6 cellular contexts compared by ENCODE assay signal in the genomic region with DNA sequence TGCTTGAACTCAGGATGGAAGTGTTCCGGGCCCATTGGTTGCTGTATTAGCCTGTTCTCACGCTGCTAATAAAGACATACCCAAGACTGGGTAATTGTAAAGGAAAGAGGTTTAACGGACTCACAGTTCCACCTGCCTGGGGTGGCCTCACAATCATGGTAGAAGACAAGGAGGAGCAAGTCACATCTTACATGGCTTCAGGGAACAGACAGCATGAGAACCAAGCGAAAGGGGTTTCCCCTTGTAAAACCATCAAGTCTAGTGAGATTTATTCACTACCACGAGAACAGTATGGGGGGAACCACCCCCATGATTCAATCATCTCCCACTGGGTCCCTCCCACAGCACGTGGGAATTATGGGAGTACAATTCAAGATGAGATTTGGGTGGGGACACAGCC. TPM values are rescaled to one million over a fixed set of nuclear protein-coding genes. Genes with fewer than 3 reads are reported as not detected.
DNase-seq lines count a peak whose midpoint lies in the region; ATAC-seq, FAIRE-seq and TF ChIP-seq lines count a peak whose summit lies in the region.
"Not testable (repeated sequence)": the region's sequence is repeated elsewhere in the genome, so short reads cannot be mapped to it uniquely, and the experiment has no call there.

No MANE protein-coding gene starts in this region.

- H3K9me3 ChIP-seq in OCI-LY7 (ENCODE audit: low read length); kidney (ENCODE audit: control insufficient read depth in 1 of 2, low read length in 2 of 2): not testable (repeated sequence)

- peak; percentile 81 for FAIRE-seq in GM12892 (lab: Jason Lieb, UNC)
- not testable (repeated sequence) for FAIRE-seq in kidney (lab: Jason Lieb, UNC)

- H3K27ac Mint-ChIP-seq in activated naive CD4-positive, alpha-beta T cell treated with anti-CD3 and anti-CD28 coated beads, Interleukin-2, amount 50 U/mL, for 24 hours: peak overlapping the region; percentile 65
- H3K27ac Mint-ChIP-seq in chondrocyte (ENCODE audit: unreplicated experiment): not testable (repeated sequence)
- peak overlapping the region; percentile 70 for H3K27ac Mint-ChIP-seq in stimulated activated effector memory CD8-positive, alpha-beta T cell treated with anti-CD3 and anti-CD28 coated beads, Interleukin-12 subunit alpha, Interleukin-12 subunit beta, amount 100 ng/mL, for 72 hours

- not testable (repeated sequence) for H3K4me3 Mint-ChIP-seq in activated naive CD4-positive, alpha-beta T cell treated with anti-CD3 and anti-CD28 coated beads, Interleukin-2, amount 50 U/mL, for 24 hours; chondrocyte (ENCODE audit: unreplicated experiment); stimulated activated effector memory CD8-positive, alpha-beta T cell treated with anti-CD3 and anti-CD28 coated beads, Interleukin-12 subunit alpha, Interleukin-12 subunit beta, amount 100 ng/mL, for 72 hours

- not testable (repeated sequence) for H3K9me2 ChIP-seq in OCI-LY7 (ENCODE audit: insufficient read depth, low read length)

- not testable (repeated sequence) for H3K9me3 Mint-ChIP-seq in activated naive CD4-positive, alpha-beta T cell treated with anti-CD3 and anti-CD28 coated beads, Interleukin-2, amount 50 U/mL, for 24 hours; chondrocyte (ENCODE audit: low read depth); stimulated activated effector memory CD8-positive, alpha-beta T cell treated with anti-CD3 and anti-CD28 coated beads, Interleukin-12 subunit alpha, Interleukin-12 subunit beta, amount 100 ng/mL, for 72 hours

- not testable (repeated sequence) for H3K27me3 Mint-ChIP-seq in activated naive CD4-positive, alpha-beta T cell treated with anti-CD3 and anti-CD28 coated beads, Interleukin-2, amount 50 U/mL, for 24 hours; chondrocyte (ENCODE audit: low read depth)

- CTCF ChIA-PET in OCI-LY7 (lab: Charles Lee; ENCODE audit: unreplicated experiment): not testable (repeated sequence)

- not testable (repeated sequence) for H3K36me3 Mint-ChIP-seq in activated naive CD4-positive, alpha-beta T cell treated with anti-CD3 and anti-CD28 coated beads, Interleukin-2, amount 50 U/mL, for 24 hours; stimulated activated effector memory CD8-positive, alpha-beta T cell treated with anti-CD3 and anti-CD28 coated beads, Interleukin-12 subunit alpha, Interleukin-12 subunit beta, amount 100 ng/mL, for 72 hours
- peaks cover 11% of the 10 kb centered on the region for H3K36me3 Mint-ChIP-seq in chondrocyte (ENCODE audit: low read depth)

- H3K4me3 ChIP-seq in OCI-LY7 (ENCODE audit: low read depth, low read length, poor library complexity, severe bottlenecking); kidney (ENCODE audit: low read length in 2 of 2): not testable (repeated sequence)

- H3K79me2 ChIP-seq in OCI-LY7 (ENCODE audit: insufficient read depth, low read depth, low read length): not testable (repeated sequence)

- not testable (repeated sequence) for TF ChIP-seq CTCF in OCI-LY7 (conservative IDR thresholded peaks at IDR 0.05; ENCODE audit: low read length); chondrocyte (IDR thresholded peaks at IDR 0.05); kidney (IDR thresholded peaks at IDR 0.05; ENCODE audit: borderline replicate concordance, extremely low read depth, insufficient read depth)

- not testable (repeated sequence) for H3K4me2 ChIP-seq in OCI-LY7 (ENCODE audit: low read length)

- intact Hi-C loops in OCI-LY7 (cut with micrococcal nuclease; ENCODE audit: unreplicated experiment) (loop anchor here (1.0 to 5.0 kb wide), 4 partner anchors 36 to 191 kb away; no protein-coding TSS in a partner anchor), kidney (cut with DNase I) (loop anchor here (10.0 kb wide), 1 partner anchor 183 kb away; no protein-coding TSS in a partner anchor)

- not testable (repeated sequence) for DNase-seq in GM12892 (ENCODE audit: insufficient read length); OCI-LY7 (ENCODE audit: low spot score); stimulated activated effector memory CD8-positive, alpha-beta T cell treated with anti-CD3 and anti-CD28 coated beads, Interleukin-12 subunit alpha, Interleukin-12 subunit beta, amount 100 ng/mL, for 72 hours (ENCODE audit: low spot score in 2 of 2)
- peak; percentile 40 for DNase-seq in chondrocyte (ENCODE audit: low spot score)
- peak; percentile 6 for DNase-seq in kidney

- H3K27ac ChIP-seq in OCI-LY7 (ENCODE audit: low read depth, low read length, poor library complexity, severe bottlenecking); kidney (ENCODE audit: low read depth in 2 of 2, low read length in 2 of 2): not testable (repeated sequence)

- not testable (repeated sequence) for BruUV-seq in OCI-LY7 (replicated peaks; lab: Mats Ljungman, UMichigan)

- H3K36me3 ChIP-seq in OCI-LY7 (ENCODE audit: insufficient read depth, low read length): not testable (repeated sequence)
- H3K36me3 ChIP-seq in kidney (ENCODE audit: control insufficient read depth in 1 of 2, insufficient read depth in 2 of 2, low read length in 2 of 2): peaks cover 3 to 13% of the 10 kb centered on the region in 2 donors

- not testable (repeated sequence) for ATAC-seq in stimulated activated effector memory CD8-positive, alpha-beta T cell treated with anti-CD3 and anti-CD28 coated beads, Interleukin-12 subunit alpha, Interleukin-12 subunit beta, amount 100 ng/mL, for 72 hours

- POLR2A ChIA-PET in OCI-LY7 (lab: Charles Lee): not testable (repeated sequence)

- not testable (repeated sequence) for H3K4me1 Mint-ChIP-seq in activated naive CD4-positive, alpha-beta T cell treated with anti-CD3 and anti-CD28 coated beads, Interleukin-2, amount 50 U/mL, for 24 hours; chondrocyte (ENCODE audit: low read depth); stimulated activated effector memory CD8-positive, alpha-beta T cell treated with anti-CD3 and anti-CD28 coated beads, Interleukin-12 subunit alpha, Interleukin-12 subunit beta, amount 100 ng/mL, for 72 hours

- H3K9ac ChIP-seq in kidney (ENCODE audit: low read length in 2 of 2): not testable (repeated sequence)

- H2AFZ ChIP-seq in OCI-LY7 (ENCODE audit: low read length): peak overlapping the region; percentile 70; the same call in 1 of the 2 replicates

- H3K4me1 ChIP-seq in OCI-LY7 (ENCODE audit: insufficient read depth, low read length, poor library complexity, severe bottlenecking); kidney (ENCODE audit: control insufficient read depth in 1 of 2, insufficient read depth in 1 of 2, low read depth in 1 of 2, low read length in 2 of 2): not testable (repeated sequence)

- H4K20me1 ChIP-seq in OCI-LY7 (ENCODE audit: insufficient read depth, low read length): not testable (repeated sequence)

- not testable (repeated sequence) for TF ChIP-seq POLR2A in GM12892 (IDR thresholded peaks at IDR 0.05; ENCODE audit: low read depth, low read length)

RNA-seq across cellular contexts. Expression of a gene that starts 12.6 kb away (rescaled TPM):
- 49.7 TPM for polyA plus RNA-seq in GM12892 (2012; ENCODE audit: missing spikeins)
- 151 and 166 TPM in 2 replicates for total RNA-seq in OCI-LY7 (2014; rRNA removed; shearing (Covaris generic))
- total RNA-seq in OCI-LY7 (2022): 122 and 132 TPM in 2 replicates
- total RNA-seq in chondrocyte: 73.4 to 76.1 TPM (median 75.1 TPM) in 3 replicates
- total RNA-seq in kidney: 108 TPM
- 30.3 TPM for polyA plus RNA-seq in kidney (ENCODE audit: insufficient read depth, low read depth, low replicate concordance)
